Comparison of ENCODE assay signal across 22 cellular contexts in genomic region chr11:86117706-86118050, GRCh38. TPM values are rescaled to one million over a fixed set of nuclear protein-coding genes. Genes with fewer than 3 reads are reported as not detected.
DNase-seq lines count a peak whose midpoint lies in the region; ATAC-seq and TF ChIP-seq lines count a peak whose summit lies in the region.
"Had no signal": no experiment of that assay in that cellular context is flagged by ENCODE, and none has a peak within 500 bp of the region (broad histone marks: within the 10 kb centered on the region; RNA-seq: fewer than 3 reads in every experiment).

No MANE protein-coding gene starts in this region.

- ATAC-seq in activated T-cell treated with anti-CD3 and anti-CD28 coated beads, Interleukin-2, amount 50 U/mL, for 72 hours (replicated peaks in 1 of 2): no peak
- ATAC-seq in stimulated activated effector memory CD8-positive, alpha-beta T cell treated with anti-CD3 and anti-CD28 coated beads, Interleukin-12 subunit alpha, Interleukin-12 subunit beta, amount 100 ng/mL, for 72 hours: no peak
- ATAC-seq: activated CD8-positive, alpha-beta T cell treated with anti-CD3 and anti-CD28 coated beads, Interleukin-2, amount 10 ng/mL, durations not matched to agents 7 days and 5 days; left colon; stimulated activated naive B cell treated with anti-CD40 and anti-IgM and Interleukin-4, amounts not matched to agents 10 μg/mL and 1 μg/mL and 100 μg/mL, for 72 hours had no signal

- no peaks in the 10 kb centered on the region for H3K36me3 ChIP-seq in left ventricle myocardium inferior
- H3K36me3 ChIP-seq: BLaER1 treated with 17β-estradiol and CSF1 and Interleukin-3, amounts not matched to agents 10 nM and 100 nM; suprapubic skin had no signal

- intact Hi-C loops in left ventricle myocardium inferior (cut with micrococcal nuclease): no loop called here

- H3K4me1 ChIP-seq in left ventricle myocardium inferior: peaks cover 6% of the 10 kb centered on the region

- H3K9me3 Mint-ChIP-seq in activated T-cell treated with anti-CD3 and anti-CD28 coated beads, Interleukin-2, amount 50 U/mL, for 72 hours: no peaks in the 10 kb centered on the region
- no peaks in the 10 kb centered on the region for H3K9me3 Mint-ChIP-seq in stimulated activated effector memory CD8-positive, alpha-beta T cell treated with anti-CD3 and anti-CD28 coated beads, Interleukin-12 subunit alpha, Interleukin-12 subunit beta, amount 100 ng/mL, for 72 hours
- H3K9me3 Mint-ChIP-seq: stimulated activated naive B cell treated with anti-CD40 and anti-IgM and Interleukin-4, amounts not matched to agents 10 μg/mL and 1 μg/mL and 100 μg/mL, for 72 hours had no signal

- H3K27ac Mint-ChIP-seq in activated T-cell treated with anti-CD3 and anti-CD28 coated beads, Interleukin-2, amount 50 U/mL, for 72 hours: peak overlapping the region; percentile 68
- H3K27ac Mint-ChIP-seq in stimulated activated effector memory CD8-positive, alpha-beta T cell treated with anti-CD3 and anti-CD28 coated beads, Interleukin-12 subunit alpha, Interleukin-12 subunit beta, amount 100 ng/mL, for 72 hours: peak overlapping the region; percentile 90
- H3K27ac Mint-ChIP-seq: activated CD8-positive, alpha-beta T cell treated with anti-CD3 and anti-CD28 coated beads, Interleukin-2, amount 10 ng/mL, durations not matched to agents 7 days and 5 days had no signal

- peak overlapping the region; percentile 28 to 41 for H3K4me3 Mint-ChIP-seq in activated T-cell treated with anti-CD3 and anti-CD28 coated beads, Interleukin-2, amount 50 U/mL, for 72 hours
- no peak overlapping the region for H3K4me3 Mint-ChIP-seq in stimulated activated effector memory CD8-positive, alpha-beta T cell treated with anti-CD3 and anti-CD28 coated beads, Interleukin-12 subunit alpha, Interleukin-12 subunit beta, amount 100 ng/mL, for 72 hours
- H3K4me3 Mint-ChIP-seq: activated CD8-positive, alpha-beta T cell treated with anti-CD3 and anti-CD28 coated beads, Interleukin-2, amount 10 ng/mL, durations not matched to agents 7 days and 5 days; stimulated activated naive B cell treated with anti-CD40 and anti-IgM and Interleukin-4, amounts not matched to agents 10 μg/mL and 1 μg/mL and 100 μg/mL, for 72 hours had no signal

- H3K36me3 Mint-ChIP-seq in activated T-cell treated with anti-CD3 and anti-CD28 coated beads, Interleukin-2, amount 50 U/mL, for 72 hours (ENCODE audit: insufficient read depth in 2 of 2): peaks cover 2% of the 10 kb centered on the region in 2 donors
- no peaks in the 10 kb centered on the region for H3K36me3 Mint-ChIP-seq in stimulated activated effector memory CD8-positive, alpha-beta T cell treated with anti-CD3 and anti-CD28 coated beads, Interleukin-12 subunit alpha, Interleukin-12 subunit beta, amount 100 ng/mL, for 72 hours
- H3K36me3 Mint-ChIP-seq: stimulated activated naive B cell treated with anti-CD40 and anti-IgM and Interleukin-4, amounts not matched to agents 10 μg/mL and 1 μg/mL and 100 μg/mL, for 72 hours had no signal

- peaks cover 40% of the 10 kb centered on the region for H3K4me1 Mint-ChIP-seq in activated T-cell treated with anti-CD3 and anti-CD28 coated beads, Interleukin-2, amount 50 U/mL, for 72 hours (ENCODE audit: low read depth)
- peaks cover 35% of the 10 kb centered on the region for H3K4me1 Mint-ChIP-seq in stimulated activated effector memory CD8-positive, alpha-beta T cell treated with anti-CD3 and anti-CD28 coated beads, Interleukin-12 subunit alpha, Interleukin-12 subunit beta, amount 100 ng/mL, for 72 hours

- DNase-seq in activated T-cell treated with anti-CD3 and anti-CD28 coated beads, Interleukin-2, amount 50 U/mL, for 72 hours: no peak
- DNase-seq in activated T-cell treated with anti-CD3 and anti-CD28 coated beads, Interleukin-2, amount 50 U/mL, for 1 hour: no peak
- peak; percentile 66 for DNase-seq in M059J (ENCODE audit: low read depth)
- DNase-seq in epithelial cell of prostate (ENCODE audit: low read depth, low spot score): no peak
- no peak for DNase-seq in stimulated activated effector memory CD8-positive, alpha-beta T cell treated with anti-CD3 and anti-CD28 coated beads, Interleukin-12 subunit alpha, Interleukin-12 subunit beta, amount 100 ng/mL, for 72 hours (ENCODE audit: low spot score in 2 of 2)
- no peak for DNase-seq in left ventricle myocardium inferior
- DNase-seq in central memory CD4-positive, alpha-beta T cell: no peak
- no peak for DNase-seq in stimulated activated CD4-positive, alpha-beta T cell treated with anti-CD3 and anti-CD28 coated beads, Interleukin-2, amount 100 ng/mL, for 24 hours
- DNase-seq: activated CD8-positive, alpha-beta T cell treated with anti-CD3 and anti-CD28 coated beads, Interleukin-2, amount 10 ng/mL, durations not matched to agents 7 days and 5 days; activated naive CD4-positive, alpha-beta T cell treated with Interleukin-2 at 50 U/mL for 16 hours; amniotic stem cell; left colon; MM.1S; NCI-H2081; NCI-H345; NCI-H748 treated with DMSO at 0.1 percent for 48 hours; Right ventricle myocardium superior; stimulated activated CD4-positive, alpha-beta T cell treated with anti-CD3 and anti-CD28 coated beads, Interleukin-2, amount 100 ng/mL, for 48 hours; stimulated activated naive B cell treated with anti-CD40 and anti-IgM and Interleukin-4, amounts not matched to agents 10 μg/mL and 1 μg/mL and 100 μg/mL, for 72 hours had no signal

- no peaks in the 10 kb centered on the region for H3K27me3 ChIP-seq in left ventricle myocardium inferior (ENCODE audit: low read depth)
- H3K27me3 ChIP-seq: BLaER1 treated with 17β-estradiol and CSF1 and Interleukin-3, amounts not matched to agents 10 nM and 100 nM; suprapubic skin had no signal

- H3K9me3 ChIP-seq in left ventricle myocardium inferior (replicated peaks): no peaks in the 10 kb centered on the region
- H3K9me3 ChIP-seq: BLaER1 treated with 17β-estradiol and CSF1 and Interleukin-3, amounts not matched to agents 10 nM and 100 nM; suprapubic skin had no signal

- peaks cover 14% of the 10 kb centered on the region for H3K27me3 Mint-ChIP-seq in activated T-cell treated with anti-CD3 and anti-CD28 coated beads, Interleukin-2, amount 50 U/mL, for 72 hours (ENCODE audit: low read depth)
- H3K27me3 Mint-ChIP-seq: stimulated activated naive B cell treated with anti-CD40 and anti-IgM and Interleukin-4, amounts not matched to agents 10 μg/mL and 1 μg/mL and 100 μg/mL, for 72 hours had no signal

- H3K27ac ChIP-seq in epithelial cell of prostate (peak overlapping the region; percentile 69), left ventricle myocardium inferior (replicated peaks) (no peak overlapping the region)
- H3K27ac ChIP-seq: BLaER1 treated with 17β-estradiol and CSF1 and Interleukin-3, amounts not matched to agents 10 nM and 100 nM; suprapubic skin had no signal

- no peak overlapping the region for H3K4me3 ChIP-seq in left ventricle myocardium inferior
- H3K4me3 ChIP-seq: BLaER1 treated with 17β-estradiol and CSF1 and Interleukin-3, amounts not matched to agents 10 nM and 100 nM; smooth muscle cell; suprapubic skin had no signal

- TF ChIP-seq CTCF in left ventricle myocardium inferior (IDR thresholded peaks at IDR 0.05; ENCODE audit: borderline replicate concordance): no peak

RNA-seq across cellular contexts. Expression of gene PICALM, which starts 48.8 kb away (rescaled TPM):
- total RNA-seq in activated T-cell treated with anti-CD3 and anti-CD28 coated beads, Interleukin-2, amount 50 U/mL, for 72 hours: 100 to 1,000 TPM in 1 of 2 donors, 10 to 100 TPM in 1; 70.3 to 103 TPM
- 206 and 341 TPM in 2 replicates for total RNA-seq in M059J (2014; rRNA removed; shearing (Covaris generic))
- total RNA-seq in left ventricle myocardium inferior: 133 TPM
